In genomic region chr13:49240017-49240416, GRCh38 we compare ENCODE assay signal across 10 cellular contexts. TPM values are rescaled to one million over a fixed set of nuclear protein-coding genes. Genes with fewer than 3 reads are reported as not detected.
DNase-seq lines count a peak whose midpoint lies in the region; ATAC-seq and TF ChIP-seq lines count a peak whose summit lies in the region.
"Had no signal": no experiment of that assay in that cellular context is flagged by ENCODE, and none has a peak within 500 bp of the region (broad histone marks: within the 10 kb centered on the region; RNA-seq: fewer than 3 reads in every experiment).

No MANE protein-coding gene starts in this region.

- H3K4me3 ChIP-seq in endodermal cell (ENCODE audit: low read length) = no peak overlapping the region
- H3K4me3 ChIP-seq in retinal pigment epithelial cell (ENCODE audit: low read length) = no peak overlapping the region

- peaks cover 7% of the 10 kb centered on the region for H3K4me1 ChIP-seq in endodermal cell (ENCODE audit: control insufficient read depth, insufficient read depth, low read length)

- peak; percentile 61 for ATAC-seq in GM21786 (IDR thresholded peaks at IDR 0.05; ENCODE audit: unreplicated experiment)
- no peak for ATAC-seq in GM21447 (IDR thresholded peaks at IDR 0.05; ENCODE audit: unreplicated experiment)
- ATAC-seq in GM21390 (IDR thresholded peaks at IDR 0.05; ENCODE audit: unreplicated experiment) = no peak

- H3K27me3 Mint-ChIP-seq in endodermal cell (ENCODE audit: insufficient read depth) = peaks cover 13% of the 10 kb centered on the region

- 65 to 75% methylated on average over 2 to 3 of the region's 4 CpGs for WGBS in endodermal cell (ENCODE audit: insufficient coverage in 1 of 2, insufficient read length in 1 of 2), 2 experiments

- H3K27ac ChIP-seq in endodermal cell (ENCODE audit: low read depth, low read length) = no peak overlapping the region

- H3K9me3 Mint-ChIP-seq in endodermal cell = peaks cover 10% of the 10 kb centered on the region

- TF ChIP-seq CTCF in endodermal cell (conservative IDR thresholded peaks at IDR 0.05) = peak; percentile 73
- TF ChIP-seq CTCF in retinal pigment epithelial cell (conservative IDR thresholded peaks at IDR 0.05; ENCODE audit: low read depth, low read length) = peak; percentile 62

- H3K9me3 ChIP-seq in endodermal cell (ENCODE audit: control insufficient read depth, low read length) = peaks cover 36% of the 10 kb centered on the region

- peaks cover 8% of the 10 kb centered on the region for H3K4me1 Mint-ChIP-seq in endodermal cell

- H3K27ac Mint-ChIP-seq in endodermal cell = no peak overlapping the region

- DNase-seq in D341Med (ENCODE audit: low spot score) = peak; percentile 57
- peak; percentile 39 for DNase-seq in SW480 (ENCODE audit: low spot score)
- peak; percentile 63 for DNase-seq in endodermal cell
- no peak for DNase-seq in retinal pigment epithelial cell (ENCODE audit: low read depth)
- DNase-seq in NOMO-1 treated with dmso at 0.1 percent for 144 hours (lab: John Stamatoyannopoulos, UW; ENCODE audit: unreplicated experiment) = no peak

- no peaks in the 10 kb centered on the region for H3K36me3 ChIP-seq in endodermal cell (ENCODE audit: control insufficient read depth, insufficient read depth, low read length)

- H3K9ac ChIP-seq in endodermal cell (ENCODE audit: extremely low read depth, low read length, poor library complexity, severe bottlenecking) = no peak overlapping the region

- H3K4me3 Mint-ChIP-seq in endodermal cell = no peak overlapping the region

- H3K27me3 ChIP-seq in endodermal cell (ENCODE audit: control insufficient read depth, insufficient read depth, low read length, poor library complexity, severe bottlenecking) = no peaks in the 10 kb centered on the region

- H3K36me3 Mint-ChIP-seq in endodermal cell (ENCODE audit: low read depth) = no peaks in the 10 kb centered on the region

RNA-seq across cellular contexts. Expression of gene CDADC1, which starts 7.7 kb away (rescaled TPM):
- total RNA-seq in endodermal cell = 10 to 100 TPM in 1 of 2 donors, 1 to 10 TPM in 1; 6.0 to 15.8 TPM
- 9.0 TPM for polyA plus RNA-seq in endodermal cell (2013, experiment 1 of 2)
- polyA plus RNA-seq in endodermal cell (2013, experiment 2 of 2) = 11.1 TPM

RNA-seq across cellular contexts. Expression of gene MLNR, which starts 19.9 kb away (rescaled TPM):
- under 1 TPM; 0.29 to 0.35 TPM for total RNA-seq in endodermal cell
- not detected for polyA plus RNA-seq in endodermal cell (2013, experiment 1 of 2)
- not detected for polyA plus RNA-seq in endodermal cell (2013, experiment 2 of 2)
- total RNA-seq: pulmonary artery endothelial cell; T-helper 1 cell treated with Interleukin-12 subunit alpha and Interleukin-12 subunit beta and Interleukin-4 antibody, amounts not matched to agents 30 ng/mL and 1 ng/mL, for 36 hours had no signal

Comparison
In these comparisons a context has a peak if more than half of its experiments do, and no peak if none do; other contexts are left out.
1. DNase-seq: peak in D341Med (single experiment), SW480 (single experiment) and endodermal cell (single experiment); none in retinal pigment epithelial cell (single experiment) and NOMO-1 treated with dmso at 0.1 percent for 144 hours (single experiment).